1 cellular context compared by ENCODE assay signal in genomic region chr16:11218324-11218962, GRCh38.
A peak's percentile ranks its signal among the peaks of the same experiment; 100 is the strongest.
TF ChIP-seq lines count a peak whose summit lies in the region.

No MANE protein-coding gene starts in this region.

TF ChIP-seq in HepG2, 621 proteins besides CTCF, POLR2A, EP300 and RAD21:
- peak; percentile 97; the same call in 1 of the 2 replicates for TF ChIP-seq CHD4 (IDR thresholded peaks at IDR 0.05; ENCODE audit: borderline replicate concordance, low read length)
- TF ChIP-seq THAP11 (CRISPR knock-in tag; IDR thresholded peaks at IDR 0.05): no peak
- TF ChIP-seq ZBTB38 (CRISPR knock-in tag; IDR thresholded peaks at IDR 0.05): no peak
- peak; percentile 53; the same call in 1 of the 2 replicates for TF ChIP-seq ADNP (CRISPR knock-in tag; IDR thresholded peaks at IDR 0.05)
- TF ChIP-seq ZMYM2 (CRISPR knock-in tag; IDR thresholded peaks at IDR 0.05): peak; percentile 48; the same call in 1 of the 2 replicates
- TF ChIP-seq NFE2L1 (CRISPR knock-in tag; IDR thresholded peaks at IDR 0.05; ENCODE audit: borderline replicate concordance): no peak
- TF ChIP-seq PBX2 (CRISPR knock-in tag; IDR thresholded peaks at IDR 0.05): no peak
- no peak for TF ChIP-seq ELF1 (CRISPR knock-in tag; IDR thresholded peaks at IDR 0.05)
TF ChIP-seq in HepG2: peak in this region for 3.
